In genomic region chr16:15970743-15971434, GRCh38 we compare ENCODE assay signal across 1 cellular context.
TF ChIP-seq lines count a peak whose summit lies in the region.

No MANE protein-coding gene starts in this region.

TF ChIP-seq in GM12878, 131 proteins besides CTCF, POLR2A, EP300 and RAD21:
- TF ChIP-seq NRF1 (conservative IDR thresholded peaks at IDR 0.05; ENCODE audit: low read depth, low read length) (no peak), RFX5 (IDR thresholded peaks at IDR 0.05; ENCODE audit: low read depth, low read length) (no peak), ELK1 (IDR thresholded peaks at IDR 0.05; ENCODE audit: low read depth, low read length) (no peak), NKRF (conservative IDR thresholded peaks at IDR 0.05) (no peak)
